In genomic region chr2:239436076-239436475, GRCh38 we compare ENCODE assay signal across 18 cellular contexts. TPM values are rescaled to one million over a fixed set of nuclear protein-coding genes. Genes with fewer than 3 reads are reported as not detected.
A peak's percentile ranks its signal among the peaks of the same experiment; 100 is the strongest.
DNase-seq lines count a peak whose midpoint lies in the region; ATAC-seq and TF ChIP-seq lines count a peak whose summit lies in the region.
"Had no signal": no experiment of that assay in that cellular context is flagged by ENCODE, and none has a peak within 500 bp of the region (broad histone marks: within the 10 kb centered on the region; RNA-seq: fewer than 3 reads in every experiment).

No MANE protein-coding gene starts in this region.

- no peak for TF ChIP-seq CTCF in esophagus muscularis mucosa (IDR thresholded peaks at IDR 0.05)

- ATAC-seq in HG02840 (IDR thresholded peaks at IDR 0.05; ENCODE audit: low FRiP score, unreplicated experiment): no peak
- no peak for ATAC-seq in HG03378 (IDR thresholded peaks at IDR 0.05; ENCODE audit: unreplicated experiment)
- ATAC-seq: HCT116 had no signal

- H3K4me3 ChIP-seq in BLaER1 treated with 17β-estradiol and CSF1 and Interleukin-3, amounts not matched to agents 10 nM and 100 nM: no peak overlapping the region
- H3K4me3 ChIP-seq in esophagus muscularis mucosa: no peak overlapping the region

- H3K36me3 ChIP-seq in BLaER1 treated with 17β-estradiol and CSF1 and Interleukin-3, amounts not matched to agents 10 nM and 100 nM: no peaks in the 10 kb centered on the region
- no peaks in the 10 kb centered on the region for H3K36me3 ChIP-seq in esophagus muscularis mucosa

- H3K4me1 ChIP-seq in BLaER1 treated with 17β-estradiol and CSF1 and Interleukin-3, amounts not matched to agents 10 nM and 100 nM: peaks cover 39 to 60% (median 48%) of the 10 kb centered on the region in 10 experiments
- peaks cover 7 to 12% (median 12%) of the 10 kb centered on the region in 4 donors for H3K4me1 ChIP-seq in esophagus muscularis mucosa

- H3K4me2 ChIP-seq in BLaER1 treated with 17β-estradiol and CSF1 and Interleukin-3, amounts not matched to agents 10 nM and 100 nM: peak overlapping the region in 6 of 11 experiments; percentile 42 to 98 (median 82); a peak in 11 of 22 replicates
- H3K4me2 ChIP-seq: KMS-11 had no signal

- TF ChIP-seq POLR2A in esophagus muscularis mucosa (IDR thresholded peaks at IDR 0.05; ENCODE audit: low read depth): no peak

- peak overlapping the region in 6 of 11 experiments; percentile 33 to 72 (median 68); a peak in 11 of 22 replicates for H3K27ac ChIP-seq in BLaER1 treated with 17β-estradiol and CSF1 and Interleukin-3, amounts not matched to agents 10 nM and 100 nM
- H3K27ac ChIP-seq in caudate nucleus (ENCODE audit: low read depth, low read length): peak overlapping the region; percentile 46
- no peak overlapping the region for H3K27ac ChIP-seq in esophagus muscularis mucosa (replicated peaks in 1 of 4)
- H3K27ac ChIP-seq: KMS-11 had no signal

- no peaks in the 10 kb centered on the region for H3K27me3 ChIP-seq in BLaER1 treated with 17β-estradiol and CSF1 and Interleukin-3, amounts not matched to agents 10 nM and 100 nM
- H3K27me3 ChIP-seq in esophagus muscularis mucosa: peaks cover 0 to 11% (median 0%) of the 10 kb centered on the region in 4 donors

- H3K9me3 ChIP-seq in BLaER1 treated with 17β-estradiol and CSF1 and Interleukin-3, amounts not matched to agents 10 nM and 100 nM (replicated peaks in 1 of 11): peaks cover 30 to 46% (median 40%) of the 10 kb centered on the region in 11 experiments
- H3K9me3 ChIP-seq in esophagus muscularis mucosa: peaks cover 0 to 8% (median 2%) of the 10 kb centered on the region in 4 donors

- peak overlapping the region in 1 of 11 experiments; percentile 0; a peak in 1 of 22 replicates for H3K9ac ChIP-seq in BLaER1 treated with 17β-estradiol and CSF1 and Interleukin-3, amounts not matched to agents 10 nM and 100 nM
- H3K9ac ChIP-seq: KMS-11 had no signal

- no peak for TF ChIP-seq EP300 in esophagus muscularis mucosa (IDR thresholded peaks at IDR 0.05)

- H4K20me1 ChIP-seq in BLaER1 treated with 17β-estradiol and CSF1 and Interleukin-3, amounts not matched to agents 10 nM and 100 nM: no peaks in the 10 kb centered on the region

- intact Hi-C loops in esophagus muscularis mucosa (cut with DNase I): no loop called here
- intact Hi-C loops in posterior vena cava (cut with DNase I): no loop called here

- DNase-seq in caudate nucleus (lab: John Stamatoyannopoulos, UW) (no peak), esophagus muscularis mucosa (ENCODE audit: extremely low spot score) (peak; percentile 77), posterior vena cava (ENCODE audit: low spot score) (peak; percentile 63), DMS79 treated with DMSO at 0.1 percent for 48 hours (lab: John Stamatoyannopoulos, UW) (no peak)
- DNase-seq: AML-193; CD4-positive, CD25-positive, alpha-beta regulatory T cell; CD8-positive, alpha-beta memory T cell; COR-L47; DMS 273 treated with DMSO at 0.1 percent for 48 hours; GDM1; GOT3; H7; HFFc6 had no signal

- 62% methylated on average over 5 of the region's 5 CpGs for WGBS in esophagus muscularis mucosa

RNA-seq across cellular contexts. Expression of gene HDAC4, which starts 35.3 kb away (rescaled TPM):
- total RNA-seq in esophagus muscularis mucosa (100 to 1,000 TPM in 1 of 4 donors, 10 to 100 TPM in 3; 59.4 to 119 (median 76.1) TPM), posterior vena cava (10 to 100 TPM; 47.6 to 66.9 TPM)

Comparison
In these comparisons a context has a peak if more than half of its experiments do, and no peak if none do; other contexts are left out.
1. H3K27ac ChIP-seq: peak in BLaER1 treated with 17β-estradiol and CSF1 and Interleukin-3, amounts not matched to agents 10 nM and 100 nM (6 of 11) and caudate nucleus (single experiment); none in esophagus muscularis mucosa (0 of 4).
2. DNase-seq: peak in esophagus muscularis mucosa (single experiment) and posterior vena cava (single experiment); none in caudate nucleus (0 of 61) and DMS79 treated with DMSO at 0.1 percent for 48 hours (single experiment).